In genomic region chr2:140916410-140916809, GRCh38 we compare ENCODE assay signal across 23 cellular contexts.
"Had no signal": no experiment of that assay in that cellular context is flagged by ENCODE, and none has a peak within 500 bp of the region (broad histone marks: within the 10 kb centered on the region; RNA-seq: fewer than 3 reads in every experiment).

No MANE protein-coding gene starts in this region.

- H3K4me1 ChIP-seq: heart right ventricle, left lung, lower lobe of right lung, parathyroid adenoma, prostate gland, right lobe of liver, spleen, stomach had no signal

- DNase-seq: effector memory CD4-positive, alpha-beta T cell; heart right ventricle; hypothalamus; kidney glomerular epithelial cell; lower lobe of right lung; mesenchymal stem cell; midbrain; retina; right lobe of liver; stimulated activated CD4-positive, alpha-beta T cell treated with anti-CD3 and anti-CD28 coated beads, Interleukin-15, amount 100 ng/mL, for 24 hours; stimulated activated CD4-positive, alpha-beta T cell treated with anti-CD3 and anti-CD28 coated beads, Interleukin-1b, Interleukin-23, amount 100 ng/mL, for 48 hours; stimulated activated CD4-positive, alpha-beta T cell treated with anti-CD3 and anti-CD28 coated beads, Interleukin-4, amount 100 ng/mL, for 4 hours; stimulated activated naive B cell treated with anti-CD40 and anti-IgM and Interleukin-4, amounts not matched to agents 10 μg/mL and 1 μg/mL and 100 μg/mL, for 72 hours; stomach; substantia nigra had no signal

- H3K4me1 Mint-ChIP-seq: central memory CD8-positive, alpha-beta T cell; nephron; stimulated activated naive B cell treated with anti-CD40 and anti-IgM and Interleukin-4, amounts not matched to agents 10 μg/mL and 1 μg/mL and 100 μg/mL, for 72 hours had no signal

- H3K9me3 Mint-ChIP-seq: nephron had no signal

- H3K27me3 Mint-ChIP-seq: central memory CD8-positive, alpha-beta T cell; stimulated activated naive B cell treated with anti-CD40 and anti-IgM and Interleukin-4, amounts not matched to agents 10 μg/mL and 1 μg/mL and 100 μg/mL, for 72 hours had no signal

- H3K27me3 ChIP-seq: heart right ventricle, left lung, right lobe of liver, spleen, stomach had no signal

- H3K27ac ChIP-seq: epithelial cell of prostate, heart right ventricle, left lung, lower lobe of right lung, parathyroid adenoma, prostate gland, right lobe of liver, spleen, stomach, thoracic aorta had no signal

- H3K36me3 Mint-ChIP-seq: stimulated activated naive B cell treated with anti-CD40 and anti-IgM and Interleukin-4, amounts not matched to agents 10 μg/mL and 1 μg/mL and 100 μg/mL, for 72 hours had no signal

- H3K4me3 Mint-ChIP-seq: central memory CD8-positive, alpha-beta T cell; nephron; stimulated activated naive B cell treated with anti-CD40 and anti-IgM and Interleukin-4, amounts not matched to agents 10 μg/mL and 1 μg/mL and 100 μg/mL, for 72 hours had no signal

- ATAC-seq: heart right ventricle; left lung; lower lobe of right lung; right lobe of liver; stimulated activated naive B cell treated with anti-CD40 and anti-IgM and Interleukin-4, amounts not matched to agents 10 μg/mL and 1 μg/mL and 100 μg/mL, for 72 hours had no signal

- H3K27ac Mint-ChIP-seq: nephron; stimulated activated naive B cell treated with anti-CD40 and anti-IgM and Interleukin-4, amounts not matched to agents 10 μg/mL and 1 μg/mL and 100 μg/mL, for 72 hours had no signal

- H3K4me3 ChIP-seq: heart right ventricle, left lung, lower lobe of right lung, prostate gland, right lobe of liver, spleen, stomach, thoracic aorta had no signal

- H3K9me3 ChIP-seq: heart right ventricle, lower lobe of right lung, prostate gland, right lobe of liver, spleen, stomach, thoracic aorta had no signal

- H3K36me3 ChIP-seq: heart right ventricle, left lung, lower lobe of right lung, prostate gland, right lobe of liver, spleen, stomach, thoracic aorta had no signal
